In the genomic region with DNA sequence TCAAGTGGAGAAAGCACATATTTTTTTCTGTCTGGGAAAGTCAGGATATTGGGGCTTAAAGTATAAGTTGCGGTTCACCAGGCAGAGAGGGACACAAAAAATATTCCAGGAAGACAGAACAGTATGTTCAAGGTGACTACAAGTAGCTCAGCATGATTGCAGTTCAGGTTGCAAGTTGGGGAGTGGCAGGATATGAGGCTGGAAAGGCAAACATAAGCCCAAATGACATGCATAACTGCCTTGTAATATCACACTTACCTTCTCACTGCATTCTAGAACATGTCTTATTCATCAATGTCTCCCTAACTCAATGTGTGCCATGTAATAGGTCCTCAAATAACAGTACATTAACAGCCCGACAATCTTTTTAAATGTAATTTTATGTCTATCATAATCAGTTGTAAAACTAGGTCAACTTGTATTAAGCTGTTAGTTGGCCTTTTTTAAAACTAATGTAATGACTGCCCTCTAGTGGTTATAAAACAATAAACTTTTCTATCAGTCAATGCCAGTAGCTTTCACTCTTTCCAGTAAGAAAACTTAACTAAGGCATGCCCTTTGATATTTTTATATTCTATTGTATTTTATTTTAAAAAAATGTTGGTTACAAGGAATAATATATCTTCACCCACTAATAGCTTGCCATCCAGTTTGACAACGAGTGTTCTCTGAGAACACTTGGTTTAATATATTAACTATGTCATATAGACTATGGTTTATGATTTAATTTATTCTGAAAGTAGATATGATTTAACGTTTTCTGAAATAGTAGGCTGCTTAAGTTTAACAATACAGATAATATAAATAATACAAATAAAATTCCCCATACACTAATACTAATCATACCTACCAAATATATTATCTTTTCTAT, we compare ENCODE assay signal across 8 cellular contexts. TPM values are rescaled to one million over a fixed set of nuclear protein-coding genes. Genes with fewer than 3 reads are reported as not detected.
DNase-seq lines count a peak whose midpoint lies in the region; ATAC-seq, FAIRE-seq and TF ChIP-seq lines count a peak whose summit lies in the region.

No MANE protein-coding gene starts in this region.

- H4K20me1 ChIP-seq in GM12878 (ENCODE audit: control insufficient read depth, insufficient read depth), result no peaks in the 10 kb centered on the region

- no peaks in the 10 kb centered on the region for H3K9me3 ChIP-seq in GM12878 (replicated peaks; ENCODE audit: control insufficient read depth, insufficient read depth, low read length)
- H3K9me3 ChIP-seq in upper lobe of left lung, result no peaks in the 10 kb centered on the region

- TF ChIP-seq POLR2A in GM12878 (IDR thresholded peaks at IDR 0.05; ENCODE audit: low read depth, low read length) (no peak), upper lobe of left lung (IDR thresholded peaks at IDR 0.05) (no peak)

- H3K4me2 ChIP-seq in GM12878 (ENCODE audit: control insufficient read depth, insufficient read depth), result no peak overlapping the region

- BruUV-seq in GM12878 (replicated peaks; lab: Mats Ljungman, UMichigan), result no TSS peak

- peak; percentile 49 for TF ChIP-seq RAD21 in GM12878 (IDR thresholded peaks at IDR 0.05; ENCODE audit: insufficient read depth, low read depth, low read length)

- intact Hi-C loops in GM12878 (cut with micrococcal nuclease; ENCODE audit: unreplicated experiment), result loop anchor here (1.0 to 5.0 kb wide), 2 partner anchors 148 to 571 kb away; no protein-coding TSS in a partner anchor

- CTCF ChIA-PET in GM12878 (lab: Yijun Ruan, JAX), result interaction anchor here (0.6 to 4.1 kb wide), 37 partner anchors 9 to 1027 kb away, joined by 3 to 110 read pairs (median 4); partner anchors contain the start of gene CEP126

- DNase-seq in Ammon's horn (ENCODE audit: low spot score), result peak; percentile 30
- peak; percentile 49 for DNase-seq in NCI-H226
- peak; percentile 1 for DNase-seq in GM12878 (ENCODE audit: low read depth, low spot score)
- DNase-seq in kidney epithelial cell (ENCODE audit: low read depth), result peak; percentile 18
- peak in 1 of 2 donors; percentile 67 for DNase-seq in upper lobe of left lung
- no peak for DNase-seq in activated gamma-delta T cell treated with Interleukin-2 at 50 U/mL for 16 hours

- H3K4me1 ChIP-seq in GM12878 (ENCODE audit: control insufficient read depth, insufficient read depth, low read length) (no peaks in the 10 kb centered on the region), upper lobe of left lung (peaks cover 7 to 20% (median 14%) of the 10 kb centered on the region in 4 donors)

- peak; percentile 68 for FAIRE-seq in GM12878 (lab: Jason Lieb, UNC)

- in situ Hi-C loops in GM12878 (cut with MboI), result loop anchor here (10.0 kb wide), 1 partner anchor 143 kb away; no protein-coding TSS in a partner anchor

- no peaks in the 10 kb centered on the region for H3K79me2 ChIP-seq in GM12878 (ENCODE audit: control insufficient read depth, insufficient read depth, low read length)

- H3K27me3 ChIP-seq in GM12878 (replicated peaks in 1 of 2; ENCODE audit: control insufficient read depth in 2 of 2, insufficient read depth in 2 of 2, low read length in 1 of 2), result peaks cover 0 to 4% of the 10 kb centered on the region in 2 experiments; a peak in 2 of 4 replicates
- H3K27me3 ChIP-seq in kidney epithelial cell (ENCODE audit: control insufficient read depth, insufficient read depth, low read length), result no peaks in the 10 kb centered on the region
- H3K27me3 ChIP-seq in upper lobe of left lung, result no peaks in the 10 kb centered on the region

- no peaks in the 10 kb centered on the region for H3K36me3 ChIP-seq in GM12878 (ENCODE audit: control insufficient read depth in 2 of 2, insufficient read depth in 2 of 2, low read length in 1 of 2)
- no peaks in the 10 kb centered on the region for H3K36me3 ChIP-seq in kidney epithelial cell (ENCODE audit: control insufficient read depth, insufficient read depth, low read length)
- no peaks in the 10 kb centered on the region for H3K36me3 ChIP-seq in upper lobe of left lung

- H2AFZ ChIP-seq in GM12878 (ENCODE audit: control insufficient read depth, low read depth, low read length), result no peak overlapping the region

- SMC1A ChIA-PET in GM12878 (lab: Charles Lee; ENCODE audit: uncharacterized antibody, unreplicated experiment), result interaction anchor here (0.8 to 3.8 kb wide), 16 partner anchors 9 to 659 kb away, joined by 3 to 45 read pairs (median 4); no protein-coding TSS in a partner anchor

- TF ChIP-seq EP300 in GM12878 (IDR thresholded peaks at IDR 0.05; ENCODE audit: borderline replicate concordance in 1 of 2, control insufficient read depth in 1 of 2, low read depth in 2 of 2, low read length in 2 of 2) (no peak), upper lobe of left lung (IDR thresholded peaks at IDR 0.05) (peak; percentile 30 to 98 (median 65))

- H3K27ac ChIP-seq in GM12878 (ENCODE audit: control insufficient read depth, insufficient read depth) (no peak overlapping the region), upper lobe of left lung (peak overlapping the region; percentile 57 to 74 (median 64))

- RAD21 ChIA-PET in GM12878 (lab: Charles Lee; ENCODE audit: unreplicated experiment), result interaction anchor here (0.8 to 4.0 kb wide), 9 partner anchors 19 to 659 kb away, joined by 3 to 49 read pairs (median 4); no protein-coding TSS in a partner anchor

- ATAC-seq in GM18861 (IDR thresholded peaks at IDR 0.05; ENCODE audit: unreplicated experiment) (peak; percentile 91), HG03175 (IDR thresholded peaks at IDR 0.05; ENCODE audit: unreplicated experiment) (peak; percentile 74), GM12878 (peak; percentile 82), upper lobe of left lung (ENCODE audit: low FRiP score in 2 of 2) (peak; percentile 75 to 88)

- H3K9ac ChIP-seq in GM12878 (ENCODE audit: control insufficient read depth, insufficient read depth, low read length), result no peak overlapping the region

- WGBS in GM12878 (ENCODE audit: insufficient coverage, insufficient replicate concordance, low lambda C conversion rate, missing lambda C conversion rate), result 17% methylated on average over 4 of the region's 4 CpGs
- WGBS in upper lobe of left lung, 2 donors, result 25 to 31% methylated on average over 4 of the region's 4 CpGs

- TF ChIP-seq CTCF in GM12878 (IDR thresholded peaks at IDR 0.05 in 2 of 3, conservative IDR thresholded peaks at IDR 0.05 in 1 of 3; ENCODE audit: control insufficient read depth in 2 of 3, extremely low read depth in 1 of 3, insufficient read depth in 1 of 3, low read depth in 3 of 3, low read length in 3 of 3) (peak; percentile 26 to 58 (median 28); a peak in 3 of 6 replicates), kidney epithelial cell (IDR thresholded peaks at IDR 0.05; ENCODE audit: insufficient read depth, low read length, poor library complexity, severe bottlenecking) (peak; percentile 37), upper lobe of left lung (IDR thresholded peaks at IDR 0.05) (peak; percentile 29 to 70 (median 55))

- POLR2A ChIA-PET in GM12878 (lab: Charles Lee), result no interaction called here

- H3K4me3 ChIP-seq in GM12878 (no peak overlapping the region), kidney epithelial cell (ENCODE audit: low read depth, low read length) (no peak overlapping the region), upper lobe of left lung (no peak overlapping the region)

TF ChIP-seq in GM12878, 131 proteins besides CTCF, POLR2A, EP300 and RAD21:
- TF ChIP-seq SMC3 (IDR thresholded peaks at IDR 0.05; ENCODE audit: borderline replicate concordance, low read length) (peak; percentile 35; the same call in 1 of the 2 replicates), GABPA (IDR thresholded peaks at IDR 0.05; ENCODE audit: low read depth) (no peak)

RNA-seq across cellular contexts. Expression of gene CFAP300, which starts 39.4 kb away (rescaled TPM):
- not detected in 2 replicates for total RNA-seq in GM12878 (2013; cell fraction: nucleolus; rRNA removed)
- total RNA-seq in GM12878 (2014; rRNA removed) (not detected in 2 replicates), GM12878 (2014; rRNA removed; fragmentation: Illumina TruSeq; extraction: Trizol) (not detected in 2 replicates), GM12878 (2021) (not detected in 2 replicates), kidney epithelial cell (0.33 and 0.96 TPM in 2 replicates), upper lobe of left lung (10 to 100 TPM in 1 of 6 donors, 1 to 10 TPM in 5; 1.2 to 15.9 (median 4.2) TPM)
- polyA plus RNA-seq in GM12878 (2011; ENCODE audit: low read depth), result not detected
- polyA plus RNA-seq in GM12878 (2011; rRNA removed) (not detected in 2 replicates), GM12878 (2014; fragmentation: Illumina TruSeq; extraction: Trizol) (not detected in 2 replicates), GM12878 (2014; fragmentation: Nextera tagmentation; extraction: Ambion mirVana) (not detected), GM12878 (2014; rRNA removed) (not detected in 2 replicates), GM12878 (2016; fragmentation: Nextera tagmentation; extraction: Ambion mirVana) (not detected)
- polyA plus RNA-seq in GM12878 (2011; cell fraction: cytosol; rRNA removed), result not detected in 2 replicates
- polyA plus RNA-seq in GM12878 (2011; cell fraction: nucleus; rRNA removed), result not detected in 2 replicates
- polyA plus RNA-seq in GM12878 (2012), result not detected in 2 replicates
- polyA minus RNA-seq in GM12878 (2011; rRNA and poly(A)+ RNA removed), result not detected in 2 replicates
- polyA minus RNA-seq in GM12878 (2011; cell fraction: cytosol; rRNA and poly(A)+ RNA removed), result not detected in 2 replicates
- polyA minus RNA-seq in GM12878 (2011; cell fraction: nucleus; rRNA and poly(A)+ RNA removed), result not detected in 2 replicates
